Comparison of ENCODE assay signal across 27 cellular contexts in genomic region chr2:129518937-129519336, GRCh38.
"Had no signal": no experiment of that assay in that cellular context is flagged by ENCODE, and none has a peak within 500 bp of the region (broad histone marks: within the 10 kb centered on the region; RNA-seq: fewer than 3 reads in every experiment).

No MANE protein-coding gene starts in this region.

- H3K27ac Mint-ChIP-seq: stimulated activated effector memory CD8-positive, alpha-beta T cell treated with anti-CD3 and anti-CD28 coated beads, Interleukin-12 subunit alpha, Interleukin-12 subunit beta, amount 100 ng/mL, for 72 hours; stimulated activated memory B cell treated with anti-CD40 and anti-IgM and Interleukin-4, amounts not matched to agents 10 μg/mL and 1 μg/mL and 100 μg/mL, for 72 hours; stimulated activated naive CD8-positive, alpha-beta T cell treated with anti-CD3 and anti-CD28 coated beads, Interleukin-15, amount 100 ng/mL, for 72 hours; stimulated activated naive CD8-positive, alpha-beta T cell treated with anti-CD3 and anti-CD28 coated beads, Interleukin-15, Interleukin-2, amounts not matched to agents 100 ng/mL and 50 ng/mL, for 24 hours; type B pancreatic cell had no signal

- H3K9me3 ChIP-seq: testis, thoracic aorta, thyroid gland, upper lobe of right lung, uterus, vagina had no signal

- H3K36me3 ChIP-seq: stomach, suprapubic skin, thoracic aorta, thyroid gland, tibial artery, tibial nerve, transverse colon, upper lobe of left lung, upper lobe of right lung, uterus, vagina had no signal

- H3K4me3 ChIP-seq: stomach, suprapubic skin, testis, thoracic aorta, thyroid gland, tibial artery, tibial nerve, transverse colon, upper lobe of left lung, upper lobe of right lung, uterus, vagina had no signal

- H3K4me1 ChIP-seq: stomach, suprapubic skin, testis, thyroid gland, tibial artery, tibial nerve, transverse colon, upper lobe of left lung, upper lobe of right lung, uterus, vagina had no signal

- DNase-seq: stimulated activated CD4-positive, alpha-beta T cell treated with anti-CD3 and anti-CD28 coated beads, Interleukin-2, amount 100 ng/mL, for 48 hours; stimulated activated CD4-positive, alpha-beta T cell treated with anti-CD3 and anti-CD28 coated beads, Interleukin-4, amount 100 ng/mL, for 1 hour; stimulated activated CD4-positive, alpha-beta T cell treated with anti-CD3 and anti-CD28 coated beads, Interleukin-4, amount 100 ng/mL, for 24 hours; stimulated activated CD4-positive, alpha-beta T cell treated with anti-CD3 and anti-CD28 coated beads, Interleukin-4, amount 100 ng/mL, for 4 hours; stimulated activated CD8-positive, alpha-beta memory T cell treated with anti-CD3 and anti-CD28 coated beads, Interleukin-4, amount 100 ng/mL, for 48 hours; stimulated activated naive CD4-positive, alpha-beta T cell; stimulated activated naive CD4-positive, alpha-beta T cell treated with Interleukin-2 at 50 U/mL for 16 hours; stimulated activated naive CD8-positive, alpha-beta T cell treated with anti-CD3 and anti-CD28 coated beads, Interleukin-15, amount 100 ng/mL, for 72 hours; stimulated activated naive CD8-positive, alpha-beta T cell treated with anti-CD3 and anti-CD28 coated beads, Interleukin-15, Interleukin-2, amounts not matched to agents 100 U/mL and 50 U/mL, for 24 hours; stomach; substantia nigra; testis; thyroid gland; tibial artery; transverse colon; trophoblast cell; upper lobe of left lung; upper lobe of right lung; uterus had no signal

- H3K27ac ChIP-seq: stomach, suprapubic skin, testis, thoracic aorta, thyroid gland, tibial artery, tibial nerve, transverse colon, upper lobe of left lung, upper lobe of right lung, uterus, vagina had no signal

- H3K4me1 Mint-ChIP-seq: stimulated activated effector memory CD8-positive, alpha-beta T cell treated with anti-CD3 and anti-CD28 coated beads, Interleukin-12 subunit alpha, Interleukin-12 subunit beta, amount 100 ng/mL, for 72 hours; stimulated activated naive CD8-positive, alpha-beta T cell treated with anti-CD3 and anti-CD28 coated beads, Interleukin-15, amount 100 ng/mL, for 72 hours had no signal

- H3K4me3 Mint-ChIP-seq: stimulated activated effector memory CD8-positive, alpha-beta T cell treated with anti-CD3 and anti-CD28 coated beads, Interleukin-12 subunit alpha, Interleukin-12 subunit beta, amount 100 ng/mL, for 72 hours; stimulated activated memory B cell treated with anti-CD40 and anti-IgM and Interleukin-4, amounts not matched to agents 10 μg/mL and 1 μg/mL and 100 μg/mL, for 72 hours; stimulated activated naive CD8-positive, alpha-beta T cell treated with anti-CD3 and anti-CD28 coated beads, Interleukin-15, amount 100 ng/mL, for 72 hours; stimulated activated naive CD8-positive, alpha-beta T cell treated with anti-CD3 and anti-CD28 coated beads, Interleukin-15, Interleukin-2, amounts not matched to agents 100 ng/mL and 50 ng/mL, for 24 hours; type B pancreatic cell had no signal

- H3K36me3 Mint-ChIP-seq: stimulated activated effector memory CD8-positive, alpha-beta T cell treated with anti-CD3 and anti-CD28 coated beads, Interleukin-12 subunit alpha, Interleukin-12 subunit beta, amount 100 ng/mL, for 72 hours; stimulated activated memory B cell treated with anti-CD40 and anti-IgM and Interleukin-4, amounts not matched to agents 10 μg/mL and 1 μg/mL and 100 μg/mL, for 72 hours; type B pancreatic cell had no signal

- H3K27me3 ChIP-seq: suprapubic skin, testis, thyroid gland, tibial artery, tibial nerve, transverse colon, upper lobe of left lung, upper lobe of right lung, uterus, vagina had no signal

- ATAC-seq: stimulated activated effector memory CD8-positive, alpha-beta T cell treated with anti-CD3 and anti-CD28 coated beads, Interleukin-12 subunit alpha, Interleukin-12 subunit beta, amount 100 ng/mL, for 72 hours; stimulated activated memory B cell treated with anti-CD40 and anti-IgM and Interleukin-4, amounts not matched to agents 10 μg/mL and 1 μg/mL and 100 μg/mL, for 72 hours; stimulated activated naive CD8-positive, alpha-beta T cell treated with anti-CD3 and anti-CD28 coated beads, Interleukin-15, amount 100 ng/mL, for 72 hours; stimulated activated naive CD8-positive, alpha-beta T cell treated with anti-CD3 and anti-CD28 coated beads, Interleukin-15, Interleukin-2, amounts not matched to agents 100 U/mL and 50 U/mL, for 24 hours; upper lobe of right lung had no signal
